17 cellular contexts compared by ENCODE assay signal in genomic region chr5:83563631-83564030, GRCh38.
A peak's percentile ranks its signal among the peaks of the same experiment; 100 is the strongest.
DNase-seq lines count a peak whose midpoint lies in the region; ATAC-seq and TF ChIP-seq lines count a peak whose summit lies in the region.
"Had no signal": no experiment of that assay in that cellular context is flagged by ENCODE, and none has a peak within 500 bp of the region (broad histone marks: within the 10 kb centered on the region; RNA-seq: fewer than 3 reads in every experiment).

No MANE protein-coding gene starts in this region.

- H3K36me3 Mint-ChIP-seq in WTC11, result peaks cover 43% of the 10 kb centered on the region
- no peaks in the 10 kb centered on the region for H3K36me3 Mint-ChIP-seq in CD8-positive, alpha-beta memory T cell
- H3K36me3 Mint-ChIP-seq: activated naive CD8-positive, alpha-beta T cell treated with anti-CD3 and anti-CD28 coated beads, Interleukin-2, amount 10 ng/mL, durations not matched to agents 7 days and 5 days; CD8-positive, alpha-beta T cell; memory B cell had no signal

- H3K4me1 ChIP-seq in cardiac muscle cell (ENCODE audit: low read depth), result peaks cover 17% of the 10 kb centered on the region
- peaks cover 0 to 46% (median 17%) of the 10 kb centered on the region in 4 donors for H3K4me1 ChIP-seq in tibial artery
- peaks cover 0 to 8% of the 10 kb centered on the region in 2 donors for H3K4me1 ChIP-seq in thyroid gland
- H3K4me1 ChIP-seq in CD8-positive, alpha-beta memory T cell (ENCODE audit: insufficient read depth, low read length), result no peaks in the 10 kb centered on the region
- H3K4me1 ChIP-seq: sigmoid colon had no signal

- H3K36me3 ChIP-seq in cardiac muscle cell, result peaks cover 84% of the 10 kb centered on the region
- no peaks in the 10 kb centered on the region for H3K36me3 ChIP-seq in tibial artery
- H3K36me3 ChIP-seq in thyroid gland, result no peaks in the 10 kb centered on the region
- H3K36me3 ChIP-seq in CD8-positive, alpha-beta memory T cell (ENCODE audit: insufficient read depth, low read length), result no peaks in the 10 kb centered on the region
- H3K36me3 ChIP-seq: gastroesophageal sphincter, sigmoid colon had no signal

- H3K27ac Mint-ChIP-seq in WTC11, result no peak overlapping the region
- H3K27ac Mint-ChIP-seq in CD8-positive, alpha-beta memory T cell, result no peak overlapping the region
- H3K27ac Mint-ChIP-seq: activated naive CD8-positive, alpha-beta T cell treated with anti-CD3 and anti-CD28 coated beads, Interleukin-2, amount 10 ng/mL, durations not matched to agents 7 days and 5 days; CD8-positive, alpha-beta T cell; memory B cell; type B pancreatic cell had no signal

- ATAC-seq in Right ventricle myocardium superior (ENCODE audit: poor library complexity), result no peak
- ATAC-seq in WTC11, result no peak
- ATAC-seq: CD8-positive, alpha-beta T cell had no signal

- H3K27me3 ChIP-seq in cardiac muscle cell, result no peaks in the 10 kb centered on the region
- no peaks in the 10 kb centered on the region for H3K27me3 ChIP-seq in layer of hippocampus (ENCODE audit: control insufficient read depth, insufficient read depth, low read length)
- no peaks in the 10 kb centered on the region for H3K27me3 ChIP-seq in tibial artery
- no peaks in the 10 kb centered on the region for H3K27me3 ChIP-seq in thyroid gland
- no peaks in the 10 kb centered on the region for H3K27me3 ChIP-seq in CD8-positive, alpha-beta memory T cell (ENCODE audit: insufficient read depth, low read length, poor library complexity, severe bottlenecking)
- H3K27me3 ChIP-seq: gastroesophageal sphincter, sigmoid colon had no signal

- intact Hi-C loops in Right ventricle myocardium superior (cut with DNase I), result loop anchor here (5.0 to 10.0 kb wide), 3 partner anchors 919 to 1249 kb away; no protein-coding TSS in a partner anchor
- intact Hi-C loops in tibial artery (cut with DNase I; ENCODE audit: low total_unique reads), result loop anchor here (10.0 kb wide), 1 partner anchor 1209 kb away; no protein-coding TSS in a partner anchor
- intact Hi-C loops in thyroid gland (cut with DNase I), result loop anchor here (10.0 kb wide), 1 partner anchor 1209 kb away; no protein-coding TSS in a partner anchor

- H3K4me1 Mint-ChIP-seq in WTC11, result peaks cover 5% of the 10 kb centered on the region
- H3K4me1 Mint-ChIP-seq in CD8-positive, alpha-beta memory T cell, result no peaks in the 10 kb centered on the region
- H3K4me1 Mint-ChIP-seq: memory B cell had no signal

- H3K9me3 ChIP-seq in cardiac muscle cell (ENCODE audit: low read depth) (no peaks in the 10 kb centered on the region), tibial artery (no peaks in the 10 kb centered on the region), thyroid gland (no peaks in the 10 kb centered on the region)
- H3K9me3 ChIP-seq in CD8-positive, alpha-beta memory T cell (ENCODE audit: low read length), result no peaks in the 10 kb centered on the region
- H3K9me3 ChIP-seq: gastroesophageal sphincter, sigmoid colon had no signal

- H3K9me3 Mint-ChIP-seq in WTC11, result no peaks in the 10 kb centered on the region
- no peaks in the 10 kb centered on the region for H3K9me3 Mint-ChIP-seq in CD8-positive, alpha-beta memory T cell
- H3K9me3 Mint-ChIP-seq: activated naive CD8-positive, alpha-beta T cell treated with anti-CD3 and anti-CD28 coated beads, Interleukin-2, amount 10 ng/mL, durations not matched to agents 7 days and 5 days; CD8-positive, alpha-beta T cell; memory B cell; type B pancreatic cell had no signal

- no peak overlapping the region for H3K4me3 Mint-ChIP-seq in WTC11
- H3K4me3 Mint-ChIP-seq in CD8-positive, alpha-beta memory T cell, result no peak overlapping the region
- H3K4me3 Mint-ChIP-seq: activated naive CD8-positive, alpha-beta T cell treated with anti-CD3 and anti-CD28 coated beads, Interleukin-2, amount 10 ng/mL, durations not matched to agents 7 days and 5 days; CD8-positive, alpha-beta T cell; memory B cell; type B pancreatic cell had no signal

- H3K27ac ChIP-seq in cardiac muscle cell, result peak overlapping the region; percentile 77
- H3K27ac ChIP-seq in layer of hippocampus (ENCODE audit: low read depth, low read length), result peak overlapping the region; percentile 76
- H3K27ac ChIP-seq in tibial artery, result peak overlapping the region; percentile 38 to 51
- no peak overlapping the region for H3K27ac ChIP-seq in thyroid gland
- H3K27ac ChIP-seq in CD8-positive, alpha-beta memory T cell (ENCODE audit: low read depth, low read length), result no peak overlapping the region

- 58 to 61% methylated on average over 7 of the region's 7 CpGs for WGBS in thyroid gland, 2 donors

- DNase-seq in cardiac muscle cell (ENCODE audit: low read depth in 1 of 2, low spot score in 1 of 2) (no peak), Right ventricle myocardium superior (no peak), WTC11 (ENCODE audit: low spot score) (no peak), tibial artery (no peak), NCI-H510A treated with DMSO at 0.1 percent for 48 hours (lab: John Stamatoyannopoulos, UW) (no peak), thyroid gland (no peak)
- no peak for DNase-seq in CD8-positive, alpha-beta memory T cell
- DNase-seq: activated CD4-positive, alpha-beta T cell treated with anti-CD3 and anti-CD28 coated beads for 4 hours; activated naive CD8-positive, alpha-beta T cell treated with anti-CD3 and anti-CD28 coated beads, Interleukin-2, amount 10 ng/mL, durations not matched to agents 7 days and 5 days; CD8-positive, alpha-beta T cell; GDM1; sigmoid colon; stimulated activated CD4-positive, alpha-beta T cell treated with anti-CD3 and anti-CD28 coated beads, Interleukin-4, amount 100 ng/mL, for 24 hours had no signal

- no peaks in the 10 kb centered on the region for H3K27me3 Mint-ChIP-seq in WTC11 (ENCODE audit: low read depth)
- peaks cover 2 to 24% of the 10 kb centered on the region in 2 donors for H3K27me3 Mint-ChIP-seq in CD8-positive, alpha-beta memory T cell
- H3K27me3 Mint-ChIP-seq: type B pancreatic cell had no signal

- CTCF ChIA-PET in WTC11 (lab: Charles Lee), result no interaction called here
- CTCF ChIA-PET in CD8-positive, alpha-beta memory T cell (lab: Charles Lee), result interaction anchor here (1.3 to 2.7 kb wide), 2 partner anchors 1208 to 1213 kb away, joined by 3 to 6 read pairs; no protein-coding TSS in a partner anchor

- TF ChIP-seq POLR2A in thyroid gland (IDR thresholded peaks at IDR 0.05), result no peak

- TF ChIP-seq CTCF in cardiac muscle cell (IDR thresholded peaks at IDR 0.05; ENCODE audit: low read depth, low read length) (no peak), WTC11 (IDR thresholded peaks at IDR 0.05) (no peak; the same call in 1 of the 2 replicates), tibial artery (IDR thresholded peaks at IDR 0.05) (no peak), thyroid gland (IDR thresholded peaks at IDR 0.05) (no peak)

- H3K4me3 ChIP-seq in cardiac muscle cell (no peak overlapping the region), tibial artery (no peak overlapping the region), thyroid gland (replicated peaks in 1 of 3) (no peak overlapping the region)
- H3K4me3 ChIP-seq in CD8-positive, alpha-beta memory T cell (ENCODE audit: low read length), result no peak overlapping the region
- H3K4me3 ChIP-seq: gastroesophageal sphincter, sigmoid colon had no signal

- POLR2A ChIA-PET in WTC11 (lab: Charles Lee), result no interaction called here
- POLR2A ChIA-PET in CD8-positive, alpha-beta memory T cell (lab: Charles Lee), result no interaction called here

TF ChIP-seq in WTC11, 78 proteins besides CTCF, POLR2A, EP300 and RAD21 (continues in another document):
- TF ChIP-seq ZNF671 (CRISPR knock-in tag; IDR thresholded peaks at IDR 0.05), result no peak
- no peak for TF ChIP-seq FOXJ3 (CRISPR knock-in tag; IDR thresholded peaks at IDR 0.05; ENCODE audit: borderline replicate concordance)
- TF ChIP-seq NFYB (CRISPR knock-in tag; conservative IDR thresholded peaks at IDR 0.05; ENCODE audit: low read depth), result no peak
- TF ChIP-seq JAZF1 (CRISPR knock-in tag; IDR thresholded peaks at IDR 0.05), result no peak
- no peak for TF ChIP-seq ZNF532 (CRISPR knock-in tag; IDR thresholded peaks at IDR 0.05; ENCODE audit: borderline replicate concordance)
- no peak for TF ChIP-seq ZMAT4 (CRISPR knock-in tag; IDR thresholded peaks at IDR 0.05)
- TF ChIP-seq GABPB1 (CRISPR knock-in tag; IDR thresholded peaks at IDR 0.05), result peak; percentile 98
- no peak for TF ChIP-seq ETV6 (CRISPR knock-in tag; IDR thresholded peaks at IDR 0.05)

Comparison
In these comparisons a context has a peak if more than half of its experiments do, and no peak if none do; other contexts are left out.
1. H3K27ac ChIP-seq: peak in cardiac muscle cell (single experiment), layer of hippocampus (single experiment) and tibial artery (2 of 2); none in thyroid gland (0 of 3) and CD8-positive, alpha-beta memory T cell (single experiment).